In genomic region chr4:51845055-51845426, GRCh38 we compare ENCODE assay signal across 8 cellular contexts. TPM values are rescaled to one million over a fixed set of nuclear protein-coding genes. Genes with fewer than 3 reads are reported as not detected.
DNase-seq lines count a peak whose midpoint lies in the region; ATAC-seq and TF ChIP-seq lines count a peak whose summit lies in the region.

No MANE protein-coding gene starts in this region.

- peaks cover 0 to 14% of the 10 kb centered on the region in 2 donors for H3K4me1 ChIP-seq in right atrium auricular region
- peaks cover 19% of the 10 kb centered on the region for H3K4me1 ChIP-seq in mononuclear cell (ENCODE audit: insufficient read depth, low read length)

- H3K4me3 ChIP-seq in right atrium auricular region, result peak overlapping the region; percentile 80 to 90
- peak overlapping the region; percentile 79 to 89 for H3K4me3 ChIP-seq in cardiac fibroblast (replicated peaks in 1 of 2; ENCODE audit: low read depth in 2 of 2, low read length in 2 of 2)
- peak overlapping the region; percentile 61 for H3K4me3 ChIP-seq in mononuclear cell (ENCODE audit: low read length)

- no peaks in the 10 kb centered on the region for H3K27me3 ChIP-seq in right atrium auricular region
- no peaks in the 10 kb centered on the region for H3K27me3 ChIP-seq in mononuclear cell (ENCODE audit: insufficient read depth, low read length)

- no peaks in the 10 kb centered on the region for H3K36me3 ChIP-seq in right atrium auricular region

- intact Hi-C loops in Right ventricle myocardium inferior (cut with DNase I), result no loop called here

- H3K9me3 ChIP-seq in right atrium auricular region (no peaks in the 10 kb centered on the region), mononuclear cell (ENCODE audit: low read depth, low read length) (no peaks in the 10 kb centered on the region)

- DNase-seq in right atrium auricular region (ENCODE audit: low spot score), result no peak
- DNase-seq in Right ventricle myocardium inferior (ENCODE audit: missing footprints), result no peak
- no peak for DNase-seq in cardiac fibroblast (ENCODE audit: low read depth in 2 of 2)
- no peak for DNase-seq in NCI-H774 (lab: John Stamatoyannopoulos, UW)
- DNase-seq in AG08395 (ENCODE audit: low spot score), result no peak
- DNase-seq in anterior cingulate cortex (lab: John Stamatoyannopoulos, UW), result no peak
- DNase-seq in NCI-H446 (lab: John Stamatoyannopoulos, UW), result no peak

- no peak for ATAC-seq in Right ventricle myocardium inferior

- peak overlapping the region; percentile 94 to 98 for H3K27ac ChIP-seq in right atrium auricular region

- TF ChIP-seq CTCF in right atrium auricular region (IDR thresholded peaks at IDR 0.05) (no peak), cardiac fibroblast (IDR thresholded peaks at IDR 0.05; ENCODE audit: low read depth, low read length) (no peak)

RNA-seq across cellular contexts. Expression of gene DCUN1D4, which starts 2.1 kb away (rescaled TPM):
- 10 to 100 TPM; 22.6 to 26.1 TPM for total RNA-seq in right atrium auricular region
- 38.7 TPM for total RNA-seq in Right ventricle myocardium inferior
- total RNA-seq in mononuclear cell, result 55.0 TPM
